Comparison of ENCODE assay signal across 18 cellular contexts in the genomic region with DNA sequence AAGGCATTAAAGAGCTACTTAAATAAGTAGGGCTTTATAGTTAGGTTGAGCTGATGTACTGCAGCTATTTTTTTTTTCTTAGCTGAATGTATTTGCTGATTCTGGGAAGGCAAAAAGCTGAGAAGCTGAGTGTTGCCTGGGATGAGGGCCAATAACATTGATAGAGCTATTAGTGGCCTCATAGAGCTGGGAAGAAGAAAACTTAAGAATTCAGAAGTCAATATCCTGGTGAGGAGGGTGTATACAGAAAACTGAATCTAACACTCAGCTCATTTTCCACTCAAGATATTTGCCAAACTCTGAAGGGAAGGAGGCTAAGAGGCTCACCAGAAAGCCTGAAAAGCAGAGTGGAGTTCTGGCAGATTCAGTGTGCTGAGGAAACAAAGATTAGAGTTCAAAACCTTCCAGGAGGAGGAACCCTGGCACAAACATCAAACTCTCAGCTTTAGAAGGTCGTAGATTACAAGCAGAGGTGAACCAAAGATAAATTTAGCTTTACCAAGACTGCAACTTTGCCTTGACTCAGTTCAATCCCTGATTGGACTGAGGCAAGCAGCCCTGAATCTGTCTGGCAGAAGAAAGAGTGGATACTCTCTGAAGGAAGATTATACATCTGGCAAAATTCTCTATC. TPM values are rescaled to one million over a fixed set of nuclear protein-coding genes. Genes with fewer than 3 reads are reported as not detected.
DNase-seq lines count a peak whose midpoint lies in the region; ATAC-seq, FAIRE-seq and TF ChIP-seq lines count a peak whose summit lies in the region.
"Had no signal": no experiment of that assay in that cellular context is flagged by ENCODE, and none has a peak within 500 bp of the region (broad histone marks: within the 10 kb centered on the region; RNA-seq: fewer than 3 reads in every experiment).

No MANE protein-coding gene starts in this region.

- H3K36me3 ChIP-seq in left ventricle myocardium inferior (peaks cover 32% of the 10 kb centered on the region), right lobe of liver (no peaks in the 10 kb centered on the region)
- H3K36me3 ChIP-seq: BLaER1 treated with 17β-estradiol and CSF1 and Interleukin-3, amounts not matched to agents 10 nM and 100 nM had no signal

- intact Hi-C loops in left ventricle myocardium inferior (cut with micrococcal nuclease) (no loop called here), right lobe of liver (cut with DNase I) (loop anchor here in 1 of 2 donors (10.0 kb wide), 1 partner anchor 57 kb away; no protein-coding TSS in a partner anchor)

- in situ Hi-C loops in astrocyte of the spinal cord (cut with HindIII; ENCODE audit: low sequenced_read_pairs): no loop called here

- no peak for TF ChIP-seq POLR2A in H54 (IDR thresholded peaks at IDR 0.05; ENCODE audit: low read depth, low read length)
- TF ChIP-seq POLR2A in right lobe of liver (IDR thresholded peaks at IDR 0.05): no peak

- ATAC-seq in right lobe of liver: peak; percentile 70 to 91 (median 80)
- no peak for ATAC-seq in HG03039 (IDR thresholded peaks at IDR 0.05; ENCODE audit: unreplicated experiment)
- ATAC-seq in HG02759 (IDR thresholded peaks at IDR 0.05; ENCODE audit: unreplicated experiment): no peak
- ATAC-seq: A549, PC-3 had no signal

- H3K9me3 ChIP-seq in left ventricle myocardium inferior (replicated peaks): peaks cover 9% of the 10 kb centered on the region
- H3K9me3 ChIP-seq in right lobe of liver: no peaks in the 10 kb centered on the region
- H3K9me3 ChIP-seq: A549, SK-N-SH had no signal

- H3K27me3 ChIP-seq in left ventricle myocardium inferior (ENCODE audit: low read depth) (no peaks in the 10 kb centered on the region), right lobe of liver (no peaks in the 10 kb centered on the region)
- H3K27me3 ChIP-seq: BLaER1 treated with 17β-estradiol and CSF1 and Interleukin-3, amounts not matched to agents 10 nM and 100 nM had no signal

- WGBS in right lobe of liver (ENCODE audit: insufficient coverage, low coverage, low lambda C conversion rate, missing lambda C conversion rate): 17% methylated on average over 1 of the region's 1 CpG

- peak; percentile 78 for FAIRE-seq in H54 (lab: Jason Lieb, UNC)
- FAIRE-seq: A549, GM12892 had no signal

- no peak overlapping the region for H3K4me3 ChIP-seq in astrocyte of the spinal cord (ENCODE audit: low read depth, low read length)
- H3K4me3 ChIP-seq in left ventricle myocardium inferior: no peak overlapping the region
- no peak overlapping the region for H3K4me3 ChIP-seq in right lobe of liver
- H3K4me3 ChIP-seq: A549; BLaER1 treated with 17β-estradiol and CSF1 and Interleukin-3, amounts not matched to agents 10 nM and 100 nM had no signal

- peaks cover 19% of the 10 kb centered on the region for H3K4me1 ChIP-seq in left ventricle myocardium inferior
- peaks cover 0 to 19% (median 2%) of the 10 kb centered on the region in 4 donors for H3K4me1 ChIP-seq in right lobe of liver
- H3K4me1 ChIP-seq: BLaER1 treated with 17β-estradiol and CSF1 and Interleukin-3, amounts not matched to agents 10 nM and 100 nM had no signal

- TF ChIP-seq CTCF in astrocyte of the spinal cord (IDR thresholded peaks at IDR 0.05; ENCODE audit: low read depth, low read length): no peak
- TF ChIP-seq CTCF in left ventricle myocardium inferior (IDR thresholded peaks at IDR 0.05; ENCODE audit: borderline replicate concordance): no peak
- no peak for TF ChIP-seq CTCF in right lobe of liver (IDR thresholded peaks at IDR 0.05)

- DNase-seq in H54 (ENCODE audit: insufficient read length, low spot score): no peak
- peak; percentile 54 for DNase-seq in astrocyte of the spinal cord (ENCODE audit: low read depth, low spot score)
- no peak for DNase-seq in left ventricle myocardium inferior
- no peak for DNase-seq in right lobe of liver
- no peak for DNase-seq in middle frontal gyrus (ENCODE audit: extremely low spot score, low spot score)
- no peak for DNase-seq in NCI-H2227 (lab: John Stamatoyannopoulos, UW; ENCODE audit: unreplicated experiment)
- DNase-seq: GOT3, HFFc6, NCI-H1930, NCI-H446 treated with DMSO at 0.1 percent for 48 hours, PC-3, SK-N-SH had no signal

- peak overlapping the region; percentile 68 for H3K27ac ChIP-seq in left ventricle myocardium inferior (replicated peaks)
- H3K27ac ChIP-seq in right lobe of liver: peak overlapping the region in 1 of 3 donors; percentile 48
- H3K27ac ChIP-seq: BLaER1 treated with 17β-estradiol and CSF1 and Interleukin-3, amounts not matched to agents 10 nM and 100 nM had no signal

RNA-seq across cellular contexts. Expression of a gene that starts 11.3 kb away (rescaled TPM):
- total RNA-seq in left ventricle myocardium inferior (236 TPM), right lobe of liver (100 to 1,000 TPM in 2 of 6 experiments, 10 to 100 TPM in 4; 24.7 to 158 (median 51.3) TPM)
- total RNA-seq: HT-29, PC-3 had no signal

Comparison
In these comparisons a context has a peak if more than half of its experiments do, and no peak if none do; other contexts are left out.
1. ATAC-seq: peak in right lobe of liver (4 of 4); none in HG03039 (single experiment) and HG02759 (single experiment).